28 cellular contexts compared by ENCODE assay signal in genomic region chr6:20182069-20182468, GRCh38.
"Had no signal": no experiment of that assay in that cellular context is flagged by ENCODE, and none has a peak within 500 bp of the region (broad histone marks: within the 10 kb centered on the region; RNA-seq: fewer than 3 reads in every experiment).

No MANE protein-coding gene starts in this region.

- H3K36me3 Mint-ChIP-seq: brain had no signal

- H3K27ac Mint-ChIP-seq: activated CD4-positive, alpha-beta memory T cell treated with anti-CD3 and anti-CD28 coated beads, Interleukin-2, amount 10 ng/mL, durations not matched to agents 7 days and 5 days; activated naive CD4-positive, alpha-beta T cell treated with anti-CD3 and anti-CD28 coated beads, Interleukin-2, amount 10 ng/mL, durations not matched to agents 7 days and 5 days; activated naive CD4-positive, alpha-beta T cell treated with anti-CD3 and anti-CD28 coated beads, Interleukin-2, amount 50 U/mL, for 72 hours; activated naive CD8-positive, alpha-beta T cell treated with anti-CD3 and anti-CD28 coated beads, Interleukin-2, amount 10 ng/mL, durations not matched to agents 7 days and 5 days; activated T-cell treated with anti-CD3 and anti-CD28 coated beads, Interleukin-2, amount 50 U/mL, for 24 hours; activated T-cell treated with anti-CD3 and anti-CD28 coated beads, Interleukin-2, amount 50 U/mL, for 72 hours; dendritic cell treated with granulocyte-macrophage colony-stimulating factor and Interleukin-4, amounts not matched to agents 40 ng/mL and 50 ng/mL, for 4 days; endodermal cell; WTC11 had no signal

- DNase-seq: activated CD4-positive, alpha-beta memory T cell treated with anti-CD3 and anti-CD28 coated beads, Interleukin-2, amount 10 ng/mL, durations not matched to agents 7 days and 5 days; activated CD4-positive, alpha-beta T cell treated with anti-CD3 and anti-CD28 coated beads for 1 hour; activated CD4-positive, alpha-beta T cell treated with anti-CD3 and anti-CD28 coated beads for 4 hours; activated CD4-positive, alpha-beta T cell treated with anti-CD3 and anti-CD28 coated beads, Interleukin-2, amount 10 ng/mL, durations not matched to agents 7 days and 5 days; activated CD4-positive, alpha-beta T cell treated with anti-CD3 and anti-CD28 coated beads, Interleukin-2, amount 50 U/mL, for 4 hours; activated CD8-positive, alpha-beta memory T cell treated with anti-CD3 and anti-CD28 coated beads, Interleukin-2, amount 50 U/mL, for 48 hours; activated gamma-delta T cell; activated naive CD4-positive, alpha-beta T cell; activated naive CD4-positive, alpha-beta T cell treated with anti-CD3 and anti-CD28 coated beads, Interleukin-2, amount 10 ng/mL, durations not matched to agents 7 days and 5 days; activated naive CD8-positive, alpha-beta T cell treated with anti-CD3 and anti-CD28 coated beads, Interleukin-2, amount 10 ng/mL, durations not matched to agents 7 days and 5 days; activated T-cell treated with anti-CD3 and anti-CD28 coated beads for 4 hours; activated T-cell treated with anti-CD3 and anti-CD28 coated beads, Interleukin-2, amount 50 U/mL, for 24 hours; activated T-cell treated with anti-CD3 and anti-CD28 coated beads, Interleukin-2, amount 50 U/mL, for 72 hours; dorsolateral prefrontal cortex; effector memory CD4-positive, alpha-beta T cell; endodermal cell; erythroblast; foreskin keratinocyte; gastrocnemius medialis; T-helper 2 cell had no signal

- H3K4me3 ChIP-seq: ascending aorta, coronary artery, dorsolateral prefrontal cortex, esophagus muscularis mucosa, gastrocnemius medialis had no signal

- ATAC-seq: activated naive CD4-positive, alpha-beta T cell treated with anti-CD3 and anti-CD28 coated beads, Interleukin-2, amount 50 U/mL, for 72 hours; activated T-cell treated with anti-CD3 and anti-CD28 coated beads, Interleukin-2, amount 50 U/mL, for 72 hours; WTC11 had no signal

- H3K27ac ChIP-seq: ascending aorta, coronary artery, dorsolateral prefrontal cortex, esophagus muscularis mucosa, foreskin keratinocyte had no signal

- H3K4me1 Mint-ChIP-seq: brain, WTC11 had no signal

- H3K4me1 ChIP-seq: ascending aorta, foreskin keratinocyte had no signal

- H3K36me3 ChIP-seq: ascending aorta, gastrocnemius medialis had no signal

- H3K9me3 ChIP-seq: ascending aorta, esophagus muscularis mucosa, gastrocnemius medialis had no signal

- H3K4me3 Mint-ChIP-seq: activated CD4-positive, alpha-beta memory T cell treated with anti-CD3 and anti-CD28 coated beads, Interleukin-2, amount 10 ng/mL, durations not matched to agents 7 days and 5 days; activated CD4-positive, alpha-beta T cell treated with anti-CD3 and anti-CD28 coated beads, Interleukin-2, amount 10 ng/mL, durations not matched to agents 7 days and 5 days; activated naive CD4-positive, alpha-beta T cell treated with anti-CD3 and anti-CD28 coated beads, Interleukin-2, amount 10 ng/mL, durations not matched to agents 7 days and 5 days; activated naive CD8-positive, alpha-beta T cell treated with anti-CD3 and anti-CD28 coated beads, Interleukin-2, amount 10 ng/mL, durations not matched to agents 7 days and 5 days; activated T-cell treated with anti-CD3 and anti-CD28 coated beads, Interleukin-2, amount 50 U/mL, for 24 hours; activated T-cell treated with anti-CD3 and anti-CD28 coated beads, Interleukin-2, amount 50 U/mL, for 72 hours; brain; central memory CD8-positive, alpha-beta T cell; dendritic cell treated with granulocyte-macrophage colony-stimulating factor and Interleukin-4, amounts not matched to agents 40 ng/mL and 50 ng/mL, for 4 days; endodermal cell; WTC11 had no signal

- H3K9me3 Mint-ChIP-seq: activated CD4-positive, alpha-beta memory T cell treated with anti-CD3 and anti-CD28 coated beads, Interleukin-2, amount 10 ng/mL, durations not matched to agents 7 days and 5 days; activated CD4-positive, alpha-beta T cell treated with anti-CD3 and anti-CD28 coated beads, Interleukin-2, amount 10 ng/mL, durations not matched to agents 7 days and 5 days; central memory CD8-positive, alpha-beta T cell had no signal

- H3K27me3 Mint-ChIP-seq: activated CD4-positive, alpha-beta memory T cell treated with anti-CD3 and anti-CD28 coated beads, Interleukin-2, amount 10 ng/mL, durations not matched to agents 7 days and 5 days; activated CD4-positive, alpha-beta T cell treated with anti-CD3 and anti-CD28 coated beads, Interleukin-2, amount 10 ng/mL, durations not matched to agents 7 days and 5 days; activated naive CD4-positive, alpha-beta T cell treated with anti-CD3 and anti-CD28 coated beads, Interleukin-2, amount 10 ng/mL, durations not matched to agents 7 days and 5 days; activated T-cell treated with anti-CD3 and anti-CD28 coated beads, Interleukin-2, amount 50 U/mL, for 24 hours; brain; central memory CD8-positive, alpha-beta T cell; dendritic cell treated with granulocyte-macrophage colony-stimulating factor and Interleukin-4, amounts not matched to agents 40 ng/mL and 50 ng/mL, for 4 days had no signal

- H3K27me3 ChIP-seq: ascending aorta, dorsolateral prefrontal cortex, esophagus muscularis mucosa, foreskin keratinocyte, gastrocnemius medialis had no signal
